16 cellular contexts compared by ENCODE assay signal in genomic region chr6:138405816-138406403, GRCh38. TPM values are rescaled to one million over a fixed set of nuclear protein-coding genes. Genes with fewer than 3 reads are reported as not detected.
DNase-seq lines count a peak whose midpoint lies in the region; ATAC-seq and TF ChIP-seq lines count a peak whose summit lies in the region.
"Had no signal": no experiment of that assay in that cellular context is flagged by ENCODE, and none has a peak within 500 bp of the region (broad histone marks: within the 10 kb centered on the region; RNA-seq: fewer than 3 reads in every experiment).

No MANE protein-coding gene starts in this region.

- H3K9me3 Mint-ChIP-seq in T-helper 1 cell treated with Interleukin-12 subunit alpha and Interleukin-12 subunit beta and Interleukin-4 antibody, amounts not matched to agents 30 μg/mL and 1 μg/mL, for 36 hours, result no peaks in the 10 kb centered on the region

- peak overlapping the region; percentile 92 to 97 (median 94) for H3K27ac ChIP-seq in gastrocnemius medialis

- H3K9me3 ChIP-seq in endocrine pancreas (ENCODE audit: control insufficient read depth, low read length) (no peaks in the 10 kb centered on the region), gastrocnemius medialis (no peaks in the 10 kb centered on the region)
- H3K9me3 ChIP-seq: MG63 had no signal

- TF ChIP-seq POLR2A in gastrocnemius medialis (IDR thresholded peaks at IDR 0.05), result no peak

- intact Hi-C loops in gastrocnemius medialis (cut with DNase I; ENCODE audit: low total_unique reads), result loop anchor here (2.0 to 10.0 kb wide), 3 partner anchors 289 to 1187 kb away; partner anchors contain the start of genes CCDC28A and IFNGR1

- no peak for ATAC-seq in gastrocnemius medialis

- no peak overlapping the region for H3K9ac ChIP-seq in endocrine pancreas (ENCODE audit: control insufficient read depth, insufficient read depth, low read length)

- in situ Hi-C loops in gastrocnemius medialis (cut with MboI; ENCODE audit: low sequenced_read_pairs in 4 of 4), result loop anchor here in 3 of 4 donors (10.0 to 25.0 kb wide), 2 partner anchors 291 to 356 kb away; partner anchors contain the start of gene CCDC28A (in 1 of the 3)

- TF ChIP-seq CTCF in gastrocnemius medialis (IDR thresholded peaks at IDR 0.05 in 4 of 5, conservative IDR thresholded peaks at IDR 0.05 in 1 of 5), result no peak

- H3K4me3 Mint-ChIP-seq in T-helper 1 cell treated with Interleukin-12 subunit alpha and Interleukin-12 subunit beta and Interleukin-4 antibody, amounts not matched to agents 30 μg/mL and 1 μg/mL, for 36 hours, result peak overlapping the region; percentile 45

- DNase-seq in T-helper 1 cell (no peak), NCI-H2227 (lab: John Stamatoyannopoulos, UW; ENCODE audit: unreplicated experiment) (peak; percentile 72), gastrocnemius medialis (no peak), pons (ENCODE audit: low spot score) (no peak), NCI-H2171 treated with DMSO at 0.1 percent for 48 hours (lab: John Stamatoyannopoulos, UW) (no peak), GOT3 (lab: John Stamatoyannopoulos, UW) (no peak)
- DNase-seq: activated CD4-positive, alpha-beta T cell treated with anti-CD3 and anti-CD28 coated beads for 1 hour; amniotic stem cell; GF-D8; H7; MG63; nucleus accumbens had no signal

- H3K36me3 ChIP-seq in endocrine pancreas (ENCODE audit: control insufficient read depth, insufficient read depth, low read length) (no peaks in the 10 kb centered on the region), gastrocnemius medialis (peaks cover 0 to 50% of the 10 kb centered on the region in 2 donors)

- no peak overlapping the region for H3K27ac Mint-ChIP-seq in T-helper 1 cell treated with Interleukin-12 subunit alpha and Interleukin-12 subunit beta and Interleukin-4 antibody, amounts not matched to agents 30 μg/mL and 1 μg/mL, for 36 hours

- H3K36me3 Mint-ChIP-seq in T-helper 1 cell treated with Interleukin-12 subunit alpha and Interleukin-12 subunit beta and Interleukin-4 antibody, amounts not matched to agents 30 μg/mL and 1 μg/mL, for 36 hours (ENCODE audit: low read depth), result peaks cover 33% of the 10 kb centered on the region

- H3K27me3 ChIP-seq in endocrine pancreas (ENCODE audit: control insufficient read depth, insufficient read depth, low read length) (no peaks in the 10 kb centered on the region), gastrocnemius medialis (no peaks in the 10 kb centered on the region)
- H3K27me3 ChIP-seq: MG63 had no signal

- H3K4me1 Mint-ChIP-seq in T-helper 1 cell treated with Interleukin-12 subunit alpha and Interleukin-12 subunit beta and Interleukin-4 antibody, amounts not matched to agents 30 μg/mL and 1 μg/mL, for 36 hours (ENCODE audit: low read depth), result peaks cover 21% of the 10 kb centered on the region

- peaks cover 9% of the 10 kb centered on the region for H3K4me1 ChIP-seq in endocrine pancreas (ENCODE audit: control insufficient read depth, insufficient read depth, low read length)
- peaks cover 8 to 9% of the 10 kb centered on the region in 2 donors for H3K4me1 ChIP-seq in gastrocnemius medialis

- peak overlapping the region; percentile 50 for H3K4me3 ChIP-seq in endocrine pancreas (ENCODE audit: control insufficient read depth, insufficient read depth, low read length)
- peak overlapping the region in 1 of 4 donors; percentile 77 for H3K4me3 ChIP-seq in gastrocnemius medialis

- peaks cover 18% of the 10 kb centered on the region for H3K27me3 Mint-ChIP-seq in T-helper 1 cell treated with Interleukin-12 subunit alpha and Interleukin-12 subunit beta and Interleukin-4 antibody, amounts not matched to agents 30 μg/mL and 1 μg/mL, for 36 hours (ENCODE audit: low read depth)

RNA-seq across cellular contexts. Expression of gene HEBP2, which starts 1.9 kb away (rescaled TPM):
- 10 to 100 TPM; 60.3 to 81.5 (median 74.8) TPM for total RNA-seq in gastrocnemius medialis

RNA-seq across cellular contexts. Expression of gene SMIM28, which starts 28.2 kb away (rescaled TPM):
- not detected for total RNA-seq in gastrocnemius medialis
- total RNA-seq: RPMI7951, subcutaneous adipose tissue had no signal
